Comparison of ENCODE assay signal across 8 cellular contexts in the genomic region with DNA sequence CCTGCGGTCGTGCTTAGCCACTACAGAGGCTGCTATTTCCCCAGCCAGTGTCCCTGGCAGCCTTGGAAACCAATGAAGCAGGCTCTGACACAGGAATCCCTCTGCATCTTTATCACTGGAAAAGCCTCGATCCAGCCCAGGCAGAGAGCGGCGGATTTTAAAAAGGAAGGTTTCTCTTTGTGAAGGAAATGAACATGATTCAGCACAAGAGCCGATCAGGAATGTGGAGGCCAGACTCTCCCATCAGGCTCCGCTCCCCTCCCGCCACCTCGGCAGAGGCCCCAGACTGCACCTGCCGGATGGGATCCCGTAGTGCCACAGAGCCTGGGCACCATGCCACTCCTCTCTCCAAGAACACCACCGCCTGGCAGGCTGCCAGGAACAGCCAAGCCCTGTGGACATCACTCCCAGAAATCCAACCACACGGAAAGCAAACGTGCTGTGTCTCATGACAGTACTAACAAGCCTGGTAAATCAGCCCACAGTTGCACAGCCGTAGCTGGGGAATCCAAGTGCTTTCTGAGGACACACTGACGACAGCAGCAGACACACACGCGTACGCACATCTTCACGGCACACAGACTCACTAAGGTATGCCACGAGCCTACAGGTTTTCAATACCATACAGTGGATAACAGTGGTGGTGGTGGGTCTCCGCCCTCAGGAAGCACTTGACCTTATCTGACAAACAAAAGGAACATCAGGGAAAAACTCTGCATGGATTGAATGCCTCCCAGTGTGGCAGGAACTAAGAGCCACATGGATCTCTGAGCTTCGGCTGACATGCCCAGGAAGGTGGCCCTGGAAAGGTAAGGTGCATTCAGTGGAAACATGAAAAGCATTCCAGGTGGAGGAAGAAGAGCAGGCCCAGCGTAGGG. TPM values are rescaled to one million over a fixed set of nuclear protein-coding genes. Genes with fewer than 3 reads are reported as not detected.
DNase-seq lines count a peak whose midpoint lies in the region; ATAC-seq lines count a peak whose summit lies in the region.

No MANE protein-coding gene starts in this region.

- no peak overlapping the region for H3K18ac ChIP-seq in mesenchymal stem cell (ENCODE audit: low read depth in 1 of 2, low read length in 2 of 2)

- H3K27ac ChIP-seq in mesenchymal stem cell (ENCODE audit: low read length, poor library complexity, severe bottlenecking), result no peak overlapping the region

- no peak overlapping the region for H2BK15ac ChIP-seq in mesenchymal stem cell (ENCODE audit: low read depth, poor library complexity, severe bottlenecking)

- no peak overlapping the region for H2AFZ ChIP-seq in mesenchymal stem cell (ENCODE audit: low read depth, low read length)

- no peak overlapping the region for H3K27ac Mint-ChIP-seq in activated T-cell treated with anti-CD3 and anti-CD28 coated beads, Interleukin-2, amount 50 U/mL, for 72 hours
- no peak overlapping the region for H3K27ac Mint-ChIP-seq in effector memory CD8-positive, alpha-beta T cell

- peak overlapping the region; percentile 47 for H3K4me3 ChIP-seq in endocrine pancreas (ENCODE audit: control insufficient read depth, insufficient read depth, low read length)
- peak overlapping the region in 1 of 2 experiments; percentile 15 for H3K4me3 ChIP-seq in mesenchymal stem cell (ENCODE audit: insufficient read depth in 1 of 2, low read depth in 1 of 2, low read length in 2 of 2)

- H3K4me2 ChIP-seq in mesenchymal stem cell (ENCODE audit: low read length, poor library complexity, severe bottlenecking), result no peak overlapping the region

- H3K36me3 Mint-ChIP-seq in activated T-cell treated with anti-CD3 and anti-CD28 coated beads, Interleukin-2, amount 50 U/mL, for 72 hours (ENCODE audit: insufficient read depth in 2 of 2), result no peaks in the 10 kb centered on the region
- peaks cover 4% of the 10 kb centered on the region for H3K36me3 Mint-ChIP-seq in effector memory CD8-positive, alpha-beta T cell (ENCODE audit: insufficient read depth)

- H3K36me3 ChIP-seq in endocrine pancreas (ENCODE audit: control insufficient read depth, insufficient read depth, low read length) (no peaks in the 10 kb centered on the region), mesenchymal stem cell (ENCODE audit: control insufficient read depth in 1 of 2, insufficient read depth in 2 of 2, low read depth in 1 of 2, low read length in 2 of 2) (no peaks in the 10 kb centered on the region)

- no peaks in the 10 kb centered on the region for H3K9me3 ChIP-seq in endocrine pancreas (ENCODE audit: control insufficient read depth, low read length)
- H3K9me3 ChIP-seq in mesenchymal stem cell (ENCODE audit: control insufficient read depth, low read length), result no peaks in the 10 kb centered on the region

- no peak overlapping the region for H3K4me3 Mint-ChIP-seq in activated T-cell treated with anti-CD3 and anti-CD28 coated beads, Interleukin-2, amount 50 U/mL, for 72 hours
- H3K4me3 Mint-ChIP-seq in effector memory CD8-positive, alpha-beta T cell, result no peak overlapping the region

- no peak overlapping the region for H3K23ac ChIP-seq in mesenchymal stem cell (ENCODE audit: low read length in 2 of 2)

- H3K27me3 Mint-ChIP-seq in activated T-cell treated with anti-CD3 and anti-CD28 coated beads, Interleukin-2, amount 50 U/mL, for 72 hours (ENCODE audit: low read depth), result no peaks in the 10 kb centered on the region
- no peaks in the 10 kb centered on the region for H3K27me3 Mint-ChIP-seq in effector memory CD8-positive, alpha-beta T cell

- H3K9me3 Mint-ChIP-seq in activated T-cell treated with anti-CD3 and anti-CD28 coated beads, Interleukin-2, amount 50 U/mL, for 72 hours, result no peaks in the 10 kb centered on the region
- no peaks in the 10 kb centered on the region for H3K9me3 Mint-ChIP-seq in effector memory CD8-positive, alpha-beta T cell

- H4K91ac ChIP-seq in mesenchymal stem cell (ENCODE audit: low read length), result no peak overlapping the region

- H2BK5ac ChIP-seq in mesenchymal stem cell (ENCODE audit: low read depth, low read length, poor library complexity, severe bottlenecking), result no peak overlapping the region

- H2BK120ac ChIP-seq in mesenchymal stem cell (ENCODE audit: low read depth, low read length), result no peak overlapping the region

- no peak overlapping the region for H3K14ac ChIP-seq in mesenchymal stem cell (ENCODE audit: low read length in 2 of 2)

- H3K4me1 Mint-ChIP-seq in activated T-cell treated with anti-CD3 and anti-CD28 coated beads, Interleukin-2, amount 50 U/mL, for 72 hours (ENCODE audit: low read depth), result peaks cover 14% of the 10 kb centered on the region
- peaks cover 14 to 18% of the 10 kb centered on the region in 2 donors for H3K4me1 Mint-ChIP-seq in effector memory CD8-positive, alpha-beta T cell (ENCODE audit: low read depth in 2 of 2)

- WGBS in mesenchymal stem cell, result 77% methylated on average over 24 of the region's 24 CpGs

- ATAC-seq in activated T-cell treated with anti-CD3 and anti-CD28 coated beads, Interleukin-2, amount 50 U/mL, for 72 hours (replicated peaks in 1 of 2), result no peak
- ATAC-seq in effector memory CD8-positive, alpha-beta T cell (replicated peaks), result no peak

- peak overlapping the region in 1 of 2 experiments; percentile 20 for H2BK12ac ChIP-seq in mesenchymal stem cell (ENCODE audit: low read length in 2 of 2)

- no peak overlapping the region for H3K4ac ChIP-seq in mesenchymal stem cell (ENCODE audit: low read depth in 1 of 2, low read length in 2 of 2)

- DNase-seq in Daoy (ENCODE audit: low read depth) (peak; percentile 90), NCI-H345 treated with DMSO at 0.1 percent for 48 hours (lab: John Stamatoyannopoulos, UW; ENCODE audit: unreplicated experiment) (peak; percentile 93), mesenchymal stem cell (peak; percentile 48), ureter (ENCODE audit: low spot score) (peak; percentile 81)
- no peak for DNase-seq in stimulated activated naive CD4-positive, alpha-beta T cell treated with Interleukin-2 at 50 U/mL for 16 hours (lab: John Stamatoyannopoulos, UW)
- no peak for DNase-seq in activated T-cell treated with anti-CD3 and anti-CD28 coated beads, Interleukin-2, amount 50 U/mL, for 72 hours
- no peak for DNase-seq in effector memory CD8-positive, alpha-beta T cell

- H3K9ac ChIP-seq in endocrine pancreas (ENCODE audit: control insufficient read depth, insufficient read depth, low read length) (peak overlapping the region; percentile 43), mesenchymal stem cell (ENCODE audit: low read length) (peak overlapping the region; percentile 80)

- no peak overlapping the region for H4K8ac ChIP-seq in mesenchymal stem cell (ENCODE audit: low read length)

- no peaks in the 10 kb centered on the region for H3K79me1 ChIP-seq in mesenchymal stem cell (replicated peaks; ENCODE audit: low read length, poor library complexity, severe bottlenecking)

- H2AK5ac ChIP-seq in mesenchymal stem cell (ENCODE audit: low read length, severe bottlenecking), result no peak overlapping the region

- H3K4me1 ChIP-seq in endocrine pancreas (ENCODE audit: control insufficient read depth, insufficient read depth, low read length) (no peaks in the 10 kb centered on the region), mesenchymal stem cell (ENCODE audit: control insufficient read depth, insufficient read depth, low read depth, low read length) (peaks cover 15% of the 10 kb centered on the region)

- H3K27me3 ChIP-seq in endocrine pancreas (ENCODE audit: control insufficient read depth, insufficient read depth, low read length) (no peaks in the 10 kb centered on the region), mesenchymal stem cell (ENCODE audit: control insufficient read depth in 1 of 2, insufficient read depth in 1 of 2, low read length in 2 of 2) (peaks cover 21 to 32% of the 10 kb centered on the region in 2 experiments)

RNA-seq across cellular contexts. Expression of gene LRRC75A, which starts 5.4 kb away (rescaled TPM):
- 0.97 and 2.6 TPM in 2 replicates for total RNA-seq in Daoy (2014; rRNA removed; shearing (Covaris generic))
- 0.44 TPM for polyA plus RNA-seq in mesenchymal stem cell (2013, experiment 1 of 2)
- 0.48 TPM for polyA plus RNA-seq in mesenchymal stem cell (2013, experiment 2 of 2)
- 0.49 TPM for total RNA-seq in ureter
- total RNA-seq in activated T-cell treated with anti-CD3 and anti-CD28 coated beads, Interleukin-2, amount 50 U/mL, for 72 hours, result 1 to 10 TPM; 2.6 to 3.4 TPM

Comparison
In these comparisons a context has a peak if more than half of its experiments do, and no peak if none do; other contexts are left out.
1. DNase-seq: peak in Daoy (single experiment), NCI-H345 treated with DMSO at 0.1 percent for 48 hours (single experiment), mesenchymal stem cell (single experiment) and ureter (single experiment); none in stimulated activated naive CD4-positive, alpha-beta T cell treated with Interleukin-2 at 50 U/mL for 16 hours (single experiment), activated T-cell treated with anti-CD3 and anti-CD28 coated beads, Interleukin-2, amount 50 U/mL, for 72 hours (0 of 2) and effector memory CD8-positive, alpha-beta T cell (0 of 3).